Comparison of ENCODE assay signal across 6 cellular contexts in genomic region chr5:140664018-140664352, GRCh38. TPM values are rescaled to one million over a fixed set of nuclear protein-coding genes. Genes with fewer than 3 reads are reported as not detected.
DNase-seq lines count a peak whose midpoint lies in the region; ATAC-seq and TF ChIP-seq lines count a peak whose summit lies in the region.

No MANE protein-coding gene starts in this region.

- peak overlapping the region; percentile 57 for H3K27ac ChIP-seq in OCI-LY1 (ENCODE audit: low read depth, low read length, poor library complexity, severe bottlenecking)
- H3K27ac ChIP-seq in spleen, result peak overlapping the region; percentile 86 to 98 (median 94)

- TF ChIP-seq CTCF in OCI-LY1 (IDR thresholded peaks at IDR 0.05; ENCODE audit: low read length), result no peak
- no peak for TF ChIP-seq CTCF in spleen (IDR thresholded peaks at IDR 0.05 in 8 of 11, conservative IDR thresholded peaks at IDR 0.05 in 3 of 11)

- no peaks in the 10 kb centered on the region for H3K9me3 ChIP-seq in OCI-LY1 (ENCODE audit: low read length)
- no peaks in the 10 kb centered on the region for H3K9me3 ChIP-seq in spleen

- no peak overlapping the region for H2AFZ ChIP-seq in OCI-LY1 (ENCODE audit: low read length)

- H3F3A ChIP-seq in OCI-LY1 (ENCODE audit: insufficient read depth, low read length), result peaks cover 7% of the 10 kb centered on the region; the same call in 1 of the 2 replicates

- ATAC-seq in esophagus mucosa, result peak; percentile 6

- no peaks in the 10 kb centered on the region for H3K79me2 ChIP-seq in OCI-LY1 (ENCODE audit: insufficient read depth, low read length)

- H3K4me1 ChIP-seq in OCI-LY1 (ENCODE audit: insufficient read depth, low read length, severe bottlenecking) (peaks cover 19% of the 10 kb centered on the region), spleen (peaks cover 13 to 42% (median 29%) of the 10 kb centered on the region in 6 donors)

- peaks cover 66% of the 10 kb centered on the region for H3K36me3 ChIP-seq in OCI-LY1 (ENCODE audit: insufficient read depth, low read length)
- H3K36me3 ChIP-seq in spleen, result peaks cover 10 to 68% (median 53%) of the 10 kb centered on the region in 6 donors

- 20 to 49% (median 30%) methylated on average over 19 of the region's 19 CpGs for WGBS in spleen, 5 donors

- no peak for DNase-seq in spleen
- DNase-seq in SHP77 (lab: John Stamatoyannopoulos, UW), result no peak
- no peak for DNase-seq in posterior vena cava (ENCODE audit: low spot score)
- DNase-seq in stimulated activated CD4-positive, alpha-beta T cell treated with anti-CD3 and anti-CD28 coated beads, Interleukin-2, amount 100 ng/mL, for 24 hours, result no peak

- peak overlapping the region; percentile 90 for H3K4me2 ChIP-seq in OCI-LY1 (ENCODE audit: low read length)

- no peaks in the 10 kb centered on the region for H4K20me1 ChIP-seq in OCI-LY1 (ENCODE audit: insufficient read depth, low read length)

- H3K4me3 ChIP-seq in OCI-LY1 (ENCODE audit: low read depth, low read length, poor library complexity, severe bottlenecking) (peak overlapping the region; percentile 92), spleen (peak overlapping the region; percentile 67 to 100 (median 96))

- H3K9ac ChIP-seq in OCI-LY1 (ENCODE audit: low read length), result peak overlapping the region; percentile 84

- intact Hi-C loops in spleen (cut with DNase I; ENCODE audit: low total_unique reads) (no loop called here), posterior vena cava (cut with DNase I) (no loop called here)

- no peaks in the 10 kb centered on the region for H3K27me3 ChIP-seq in OCI-LY1 (ENCODE audit: insufficient read depth, low read length)
- H3K27me3 ChIP-seq in spleen (replicated peaks in 1 of 7), result no peaks in the 10 kb centered on the region

- no peaks in the 10 kb centered on the region for H3K9me2 ChIP-seq in OCI-LY1 (ENCODE audit: low read depth, low read length)

- no peak for TF ChIP-seq POLR2A in spleen (IDR thresholded peaks at IDR 0.05)

RNA-seq across cellular contexts. Expression of gene WDR55, which starts 0.7 kb away (rescaled TPM):
- total RNA-seq in esophagus mucosa, result 19.7 TPM
- total RNA-seq in spleen, result 10 to 100 TPM; 23.0 to 30.8 (median 25.7) TPM
- polyA plus RNA-seq in spleen, result 10 to 100 TPM; 14.2 to 25.6 (median 21.6) TPM
- 10 to 100 TPM; 13.0 to 14.9 TPM for total RNA-seq in posterior vena cava

RNA-seq across cellular contexts. Expression of gene DND1, which starts 9.4 kb away (rescaled TPM):
- total RNA-seq in esophagus mucosa (0.44 TPM), spleen (1 to 10 TPM; 1.2 to 2.8 (median 1.8) TPM), posterior vena cava (under 1 TPM; 0.52 to 0.56 TPM)
- polyA plus RNA-seq in spleen, result 1 to 10 TPM; 2.2 to 4.7 (median 3.8) TPM

RNA-seq across cellular contexts. Expression of gene IK, which starts 16.4 kb away (rescaled TPM):
- total RNA-seq in esophagus mucosa, result 58.5 TPM
- 100 to 1,000 TPM in 2 of 7 donors, 10 to 100 TPM in 5; 77.2 to 139 (median 90.4) TPM for total RNA-seq in spleen
- polyA plus RNA-seq in spleen, result 10 to 100 TPM; 61.1 to 68.0 (median 64.4) TPM
- 10 to 100 TPM; 63.1 to 70.3 TPM for total RNA-seq in posterior vena cava

RNA-seq across cellular contexts. Expression of gene NDUFA2, which starts 16.6 kb away (rescaled TPM):
- 49.9 TPM for total RNA-seq in esophagus mucosa
- 10 to 100 TPM; 35.1 to 61.4 (median 46.9) TPM for total RNA-seq in spleen
- 100 to 1,000 TPM; 211 to 237 (median 216) TPM for polyA plus RNA-seq in spleen
- 10 to 100 TPM; 37.4 to 45.9 TPM for total RNA-seq in posterior vena cava

RNA-seq across cellular contexts. Expression of gene TMCO6, which starts 24.7 kb away (rescaled TPM):
- total RNA-seq in esophagus mucosa (14.0 TPM), spleen (10 to 100 TPM; 18.3 to 55.2 (median 24.5) TPM), posterior vena cava (10 to 100 TPM in 1 of 2 donors, 1 to 10 TPM in 1; 6.6 to 11.2 TPM)
- polyA plus RNA-seq in spleen, result 10 to 100 TPM; 12.0 to 21.0 (median 18.2) TPM
